Comparison of ENCODE assay signal across 9 cellular contexts in the genomic region with DNA sequence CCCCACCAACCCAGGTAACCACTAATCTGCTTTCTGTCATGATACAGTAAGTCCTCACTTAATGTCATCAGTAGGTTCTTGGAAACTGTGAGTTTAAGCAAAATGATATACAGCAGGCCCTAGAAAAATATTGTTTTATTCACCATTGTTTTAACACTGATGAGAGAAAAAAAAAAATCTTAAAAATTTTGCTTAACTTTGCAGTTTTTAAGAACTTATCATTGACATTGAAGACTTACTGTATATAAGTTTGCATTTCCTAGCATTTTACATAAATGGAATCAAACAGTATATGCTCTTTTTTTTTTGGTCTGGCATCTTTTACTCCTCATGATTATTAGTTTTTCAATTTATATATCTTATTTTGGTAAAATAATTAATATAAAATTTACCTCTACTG.
"Had no signal": no experiment of that assay in that cellular context is flagged by ENCODE, and none has a peak within 500 bp of the region (broad histone marks: within the 10 kb centered on the region; RNA-seq: fewer than 3 reads in every experiment).

No MANE protein-coding gene starts in this region.

- H3K4me1 ChIP-seq: HAP-1 had no signal

- H3K4me3 Mint-ChIP-seq: HFFc6, IgD-negative memory B cell had no signal

- H3K9me3 ChIP-seq: HAP-1 had no signal

- H3K9me3 Mint-ChIP-seq: HFFc6, IgD-negative memory B cell had no signal

- H3K27ac ChIP-seq: GM23248, HL-60 had no signal

- DNase-seq: GM23248, GOT3, H7, HFFc6 had no signal

- H3K4me3 ChIP-seq: GM23248, HAP-1 had no signal

- ATAC-seq: HCT116, HepG2 had no signal

- H3K27ac Mint-ChIP-seq: HFFc6, IgD-negative memory B cell had no signal

- H3K27me3 Mint-ChIP-seq: IgD-negative memory B cell had no signal

- FAIRE-seq: HepG2 had no signal
